Comparison of ENCODE assay signal across 8 cellular contexts in genomic region chrX:65690057-65690855, GRCh38. TPM values are rescaled to one million over a fixed set of nuclear protein-coding genes. Genes with fewer than 3 reads are reported as not detected.
A peak's percentile ranks its signal among the peaks of the same experiment; 100 is the strongest.
DNase-seq lines count a peak whose midpoint lies in the region; ATAC-seq and TF ChIP-seq lines count a peak whose summit lies in the region.

No MANE protein-coding gene starts in this region.

- peak overlapping the region; percentile 38 for H3K4me3 Mint-ChIP-seq in T-helper 2 cell treated with Interferon-gamma antibody and Interleukin-4, amounts not matched to agents 5 μg/mL and 100 μg/mL, for 36 hours
- peak overlapping the region; percentile 78 for H3K4me3 Mint-ChIP-seq in activated T-helper 17 cell treated with anti-CD3 and anti-CD28 coated beads, Interleukin-2, amount 50 U/mL, for 72 hours

- H3K27ac ChIP-seq in right atrium auricular region (peak overlapping the region; percentile 5 to 74), suprapubic skin (peak overlapping the region; percentile 60)

- H3K27me3 Mint-ChIP-seq in T-helper 2 cell treated with Interferon-gamma antibody and Interleukin-4, amounts not matched to agents 5 μg/mL and 100 μg/mL, for 36 hours (ENCODE audit: low read depth) = no peaks in the 10 kb centered on the region
- no peaks in the 10 kb centered on the region for H3K27me3 Mint-ChIP-seq in activated T-helper 17 cell treated with anti-CD3 and anti-CD28 coated beads, Interleukin-2, amount 50 U/mL, for 72 hours

- no peaks in the 10 kb centered on the region for H3K36me3 ChIP-seq in right atrium auricular region
- no peaks in the 10 kb centered on the region for H3K36me3 ChIP-seq in suprapubic skin

- H3K4me3 ChIP-seq in right atrium auricular region (no peak overlapping the region), suprapubic skin (no peak overlapping the region)

- H3K9me3 ChIP-seq in right atrium auricular region = no peaks in the 10 kb centered on the region
- H3K9me3 ChIP-seq in suprapubic skin = no peaks in the 10 kb centered on the region

- WGBS in suprapubic skin = 68% methylated on average over 5 of the region's 5 CpGs

- H3K4me1 ChIP-seq in right atrium auricular region (peaks cover 0 to 84% of the 10 kb centered on the region in 2 donors), suprapubic skin (peaks cover 58% of the 10 kb centered on the region)

- H3K27me3 ChIP-seq in right atrium auricular region (no peaks in the 10 kb centered on the region), suprapubic skin (no peaks in the 10 kb centered on the region)

- DNase-seq in T-helper 2 cell treated with Interferon-gamma antibody and Interleukin-4, amounts not matched to agents 5 μg/mL and 100 μg/mL, for 36 hours (ENCODE audit: low spot score) = no peak
- DNase-seq in T-helper 2 cell (no peak), right atrium auricular region (ENCODE audit: low spot score) (peak; percentile 70), suprapubic skin (ENCODE audit: low spot score in 2 of 2) (no peak), GM19238 (ENCODE audit: insufficient read length, low spot score) (no peak)
- no peak for DNase-seq in activated effector memory CD4-positive, alpha-beta T cell treated with anti-CD3 and anti-CD28 coated beads, Interleukin-2, amount 50 U/mL, for 16 hours

- H3K27ac Mint-ChIP-seq in T-helper 2 cell treated with Interferon-gamma antibody and Interleukin-4, amounts not matched to agents 5 μg/mL and 100 μg/mL, for 36 hours = peak overlapping the region; percentile 42
- peak overlapping the region; percentile 99 for H3K27ac Mint-ChIP-seq in activated T-helper 17 cell treated with anti-CD3 and anti-CD28 coated beads, Interleukin-2, amount 50 U/mL, for 72 hours

- TF ChIP-seq POLR2A in suprapubic skin (IDR thresholded peaks at IDR 0.05) = no peak

- no peak for ATAC-seq in activated T-helper 17 cell treated with anti-CD3 and anti-CD28 coated beads, Interleukin-2, amount 50 U/mL, for 72 hours (replicated peaks)
- ATAC-seq in GM21360 (IDR thresholded peaks at IDR 0.05; ENCODE audit: unreplicated experiment) = no peak

- TF ChIP-seq CTCF in right atrium auricular region (IDR thresholded peaks at IDR 0.05) (no peak), suprapubic skin (IDR thresholded peaks at IDR 0.05) (no peak)

- peaks cover 48% of the 10 kb centered on the region for H3K36me3 Mint-ChIP-seq in T-helper 2 cell treated with Interferon-gamma antibody and Interleukin-4, amounts not matched to agents 5 μg/mL and 100 μg/mL, for 36 hours (ENCODE audit: low read depth)
- H3K36me3 Mint-ChIP-seq in activated T-helper 17 cell treated with anti-CD3 and anti-CD28 coated beads, Interleukin-2, amount 50 U/mL, for 72 hours (ENCODE audit: low read depth) = peaks cover 99% of the 10 kb centered on the region

- H3K9me3 Mint-ChIP-seq in T-helper 2 cell treated with Interferon-gamma antibody and Interleukin-4, amounts not matched to agents 5 μg/mL and 100 μg/mL, for 36 hours = no peaks in the 10 kb centered on the region
- no peaks in the 10 kb centered on the region for H3K9me3 Mint-ChIP-seq in activated T-helper 17 cell treated with anti-CD3 and anti-CD28 coated beads, Interleukin-2, amount 50 U/mL, for 72 hours

- H3K4me1 Mint-ChIP-seq in T-helper 2 cell treated with Interferon-gamma antibody and Interleukin-4, amounts not matched to agents 5 μg/mL and 100 μg/mL, for 36 hours (ENCODE audit: low read depth) = peaks cover 58% of the 10 kb centered on the region
- H3K4me1 Mint-ChIP-seq in activated T-helper 17 cell treated with anti-CD3 and anti-CD28 coated beads, Interleukin-2, amount 50 U/mL, for 72 hours = peaks cover 47% of the 10 kb centered on the region

- TF ChIP-seq EP300 in suprapubic skin (IDR thresholded peaks at IDR 0.05) = no peak

RNA-seq across cellular contexts. Expression of gene MSN, which starts 22.8 kb away (rescaled TPM):
- total RNA-seq in activated T-helper 17 cell treated with anti-CD3 and anti-CD28 coated beads, Interleukin-2, amount 50 U/mL, for 72 hours = 100 to 1,000 TPM; 436 to 440 TPM
- 100 to 1,000 TPM; 125 to 256 TPM for total RNA-seq in right atrium auricular region
- total RNA-seq in suprapubic skin = 100 to 1,000 TPM; 127 to 184 (median 169) TPM
